In genomic region chr4:82737354-82737753, GRCh38 we compare ENCODE assay signal across 26 cellular contexts.
"Had no signal": no experiment of that assay in that cellular context is flagged by ENCODE, and none has a peak within 500 bp of the region (broad histone marks: within the 10 kb centered on the region; RNA-seq: fewer than 3 reads in every experiment).

No MANE protein-coding gene starts in this region.

- H3K36me3 Mint-ChIP-seq: natural killer cell; stimulated activated effector memory CD8-positive, alpha-beta T cell treated with anti-CD3 and anti-CD28 coated beads, Interleukin-12 subunit alpha, Interleukin-12 subunit beta, amount 100 ng/mL, for 72 hours; stimulated activated naive B cell treated with anti-CD40 and anti-IgM and Interleukin-4, amounts not matched to agents 10 μg/mL and 1 μg/mL and 100 μg/mL, for 72 hours had no signal

- H3K9me3 ChIP-seq: ovary, psoas muscle, right lobe of liver, sigmoid colon, stomach, thoracic aorta, thyroid gland, tibial nerve, upper lobe of left lung, vagina had no signal

- H3K27ac Mint-ChIP-seq: natural killer cell; neural progenitor cell; progenitor cell of endocrine pancreas; stimulated activated effector memory CD8-positive, alpha-beta T cell treated with anti-CD3 and anti-CD28 coated beads, Interleukin-12 subunit alpha, Interleukin-12 subunit beta, amount 100 ng/mL, for 72 hours; stimulated activated naive B cell treated with anti-CD40 and anti-IgM and Interleukin-4, amounts not matched to agents 10 μg/mL and 1 μg/mL and 100 μg/mL, for 72 hours; stimulated activated naive CD8-positive, alpha-beta T cell treated with anti-CD3 and anti-CD28 coated beads, Interleukin-15, Interleukin-2, amounts not matched to agents 100 ng/mL and 50 ng/mL, for 24 hours had no signal

- DNase-seq: natural killer cell; occipital lobe; ovary; posterior cingulate gyrus; psoas muscle; right cardiac atrium; right lobe of liver; sigmoid colon; small intestine; stimulated activated CD4-positive, alpha-beta T cell treated with anti-CD3 and anti-CD28 coated beads, Interleukin-15, amount 100 ng/mL, for 24 hours; stimulated activated CD4-positive, alpha-beta T cell treated with anti-CD3 and anti-CD28 coated beads, Interleukin-2, amount 100 ng/mL, for 24 hours; stimulated activated CD4-positive, alpha-beta T cell treated with anti-CD3 and anti-CD28 coated beads, Interleukin-2, amount 100 ng/mL, for 48 hours; stimulated activated CD4-positive, alpha-beta T cell treated with anti-CD3 and anti-CD28 coated beads, Interleukin-4, amount 100 ng/mL, for 24 hours; stimulated activated naive B cell treated with anti-CD40 and anti-IgM and Interleukin-4, amounts not matched to agents 10 μg/mL and 1 μg/mL and 100 μg/mL, for 72 hours; stimulated activated naive CD4-positive, alpha-beta T cell treated with Interleukin-2 at 50 U/mL for 16 hours; stomach; thyroid gland; trophoblast cell; upper lobe of left lung had no signal

- H3K4me3 Mint-ChIP-seq: natural killer cell; neural progenitor cell; stimulated activated effector memory CD8-positive, alpha-beta T cell treated with anti-CD3 and anti-CD28 coated beads, Interleukin-12 subunit alpha, Interleukin-12 subunit beta, amount 100 ng/mL, for 72 hours; stimulated activated naive B cell treated with anti-CD40 and anti-IgM and Interleukin-4, amounts not matched to agents 10 μg/mL and 1 μg/mL and 100 μg/mL, for 72 hours; stimulated activated naive CD8-positive, alpha-beta T cell treated with anti-CD3 and anti-CD28 coated beads, Interleukin-15, Interleukin-2, amounts not matched to agents 100 ng/mL and 50 ng/mL, for 24 hours had no signal

- H3K27me3 Mint-ChIP-seq: stimulated activated naive CD8-positive, alpha-beta T cell treated with anti-CD3 and anti-CD28 coated beads, Interleukin-15, Interleukin-2, amounts not matched to agents 100 ng/mL and 50 ng/mL, for 24 hours had no signal

- ATAC-seq: natural killer cell; psoas muscle; right cardiac atrium; right lobe of liver; stimulated activated effector memory CD8-positive, alpha-beta T cell treated with anti-CD3 and anti-CD28 coated beads, Interleukin-12 subunit alpha, Interleukin-12 subunit beta, amount 100 ng/mL, for 72 hours; stimulated activated naive B cell treated with anti-CD40 and anti-IgM and Interleukin-4, amounts not matched to agents 10 μg/mL and 1 μg/mL and 100 μg/mL, for 72 hours had no signal

- H3K9me3 Mint-ChIP-seq: natural killer cell; neural progenitor cell; stimulated activated effector memory CD8-positive, alpha-beta T cell treated with anti-CD3 and anti-CD28 coated beads, Interleukin-12 subunit alpha, Interleukin-12 subunit beta, amount 100 ng/mL, for 72 hours; stimulated activated naive CD8-positive, alpha-beta T cell treated with anti-CD3 and anti-CD28 coated beads, Interleukin-15, Interleukin-2, amounts not matched to agents 100 ng/mL and 50 ng/mL, for 24 hours had no signal
